ENCODE assay signal across 18 cellular contexts in genomic region chr21:33552093-33552998, GRCh38. TPM values are rescaled to one million over a fixed set of nuclear protein-coding genes. Genes with fewer than 3 reads are reported as not detected.
A peak's percentile ranks its signal among the peaks of the same experiment; 100 is the strongest.
DNase-seq lines count a peak whose midpoint lies in the region; ATAC-seq and TF ChIP-seq lines count a peak whose summit lies in the region.
"Had no signal": no experiment of that assay in that cellular context is flagged by ENCODE, and none has a peak within 500 bp of the region (broad histone marks: within the 10 kb centered on the region; RNA-seq: fewer than 3 reads in every experiment).

No MANE protein-coding gene starts in this region.

- H3K9me3 ChIP-seq in heart left ventricle (no peaks in the 10 kb centered on the region), right atrium auricular region (no peaks in the 10 kb centered on the region)

- WGBS in heart left ventricle, 4 donors: 96 to 98% (median 98%) methylated on average over 20 to 24 of the region's 24 CpGs

- H3K27me3 ChIP-seq in heart left ventricle (no peaks in the 10 kb centered on the region), right atrium auricular region (no peaks in the 10 kb centered on the region)
- H3K27me3 ChIP-seq: cardiac muscle cell had no signal

- no peak for TF ChIP-seq POLR2A in heart left ventricle (IDR thresholded peaks at IDR 0.05)

- intact Hi-C loops in heart left ventricle (cut with DNase I): no loop called here

- peaks cover 41 to 56% of the 10 kb centered on the region in 2 donors for H3K36me3 Mint-ChIP-seq in stimulated activated naive B cell treated with anti-CD40 and anti-IgM and Interleukin-4, amounts not matched to agents 10 μg/mL and 1 μg/mL and 100 μg/mL, for 72 hours

- H3K9me3 Mint-ChIP-seq in stimulated activated naive B cell treated with anti-CD40 and anti-IgM and Interleukin-4, amounts not matched to agents 10 μg/mL and 1 μg/mL and 100 μg/mL, for 72 hours: no peaks in the 10 kb centered on the region
- H3K9me3 Mint-ChIP-seq: activated naive CD8-positive, alpha-beta T cell treated with anti-CD3 and anti-CD28 coated beads, Interleukin-2, amount 10 ng/mL, durations not matched to agents 7 days and 5 days; endodermal cell had no signal

- H3K27ac Mint-ChIP-seq in stimulated activated naive B cell treated with anti-CD40 and anti-IgM and Interleukin-4, amounts not matched to agents 10 μg/mL and 1 μg/mL and 100 μg/mL, for 72 hours: peak overlapping the region; percentile 17
- H3K27ac Mint-ChIP-seq: activated naive CD8-positive, alpha-beta T cell treated with anti-CD3 and anti-CD28 coated beads, Interleukin-2, amount 10 ng/mL, durations not matched to agents 7 days and 5 days; endodermal cell had no signal

- no peak overlapping the region for H3K4me3 Mint-ChIP-seq in stimulated activated naive B cell treated with anti-CD40 and anti-IgM and Interleukin-4, amounts not matched to agents 10 μg/mL and 1 μg/mL and 100 μg/mL, for 72 hours
- H3K4me3 Mint-ChIP-seq: activated naive CD8-positive, alpha-beta T cell treated with anti-CD3 and anti-CD28 coated beads, Interleukin-2, amount 10 ng/mL, durations not matched to agents 7 days and 5 days; endodermal cell had no signal

- H3K36me3 ChIP-seq in heart left ventricle (peaks cover 0 to 100% (median 99%) of the 10 kb centered on the region in 9 donors), right atrium auricular region (peaks cover 88% of the 10 kb centered on the region)

- no peaks in the 10 kb centered on the region for H3K27me3 Mint-ChIP-seq in stimulated activated naive B cell treated with anti-CD40 and anti-IgM and Interleukin-4, amounts not matched to agents 10 μg/mL and 1 μg/mL and 100 μg/mL, for 72 hours
- H3K27me3 Mint-ChIP-seq: activated naive CD8-positive, alpha-beta T cell treated with anti-CD3 and anti-CD28 coated beads, Interleukin-2, amount 10 ng/mL, durations not matched to agents 7 days and 5 days had no signal

- DNase-seq in heart left ventricle: no peak
- no peak for DNase-seq in right atrium auricular region (ENCODE audit: low spot score)
- no peak for DNase-seq in stimulated activated naive B cell treated with anti-CD40 and anti-IgM and Interleukin-4, amounts not matched to agents 10 μg/mL and 1 μg/mL and 100 μg/mL, for 72 hours
- no peak for DNase-seq in NCI-H524 treated with DMSO at 0.1 percent for 48 hours (lab: John Stamatoyannopoulos, UW)
- no peak for DNase-seq in NCI-H1436 treated with DMSO at 0.1 percent for 48 hours (lab: John Stamatoyannopoulos, UW)
- DNase-seq: activated naive CD8-positive, alpha-beta T cell treated with anti-CD3 and anti-CD28 coated beads, Interleukin-2, amount 10 ng/mL, durations not matched to agents 7 days and 5 days; Calu3; endodermal cell; foreskin melanocyte; GOT3; mammary epithelial cell; NCI-H1105 treated with DMSO at 0.1 percent for 48 hours; NCI-H345; stimulated activated CD4-positive, alpha-beta T cell treated with anti-CD3 and anti-CD28 coated beads, Interleukin-4, amount 100 ng/mL, for 4 hours had no signal

- H3K4me1 ChIP-seq in heart left ventricle (peaks cover 0 to 35% (median 13%) of the 10 kb centered on the region in 12 donors), right atrium auricular region (peaks cover 0 to 19% of the 10 kb centered on the region in 2 donors)

- TF ChIP-seq CTCF in heart left ventricle (IDR thresholded peaks at IDR 0.05) (no peak), right atrium auricular region (IDR thresholded peaks at IDR 0.05) (no peak)

- H3K27ac ChIP-seq in heart left ventricle (no peak overlapping the region), right atrium auricular region (no peak overlapping the region)
- H3K27ac ChIP-seq: cardiac muscle cell had no signal

- peaks cover 24 to 38% of the 10 kb centered on the region in 2 donors for H3K4me1 Mint-ChIP-seq in stimulated activated naive B cell treated with anti-CD40 and anti-IgM and Interleukin-4, amounts not matched to agents 10 μg/mL and 1 μg/mL and 100 μg/mL, for 72 hours

- H3K4me3 ChIP-seq in heart left ventricle (no peak overlapping the region), right atrium auricular region (no peak overlapping the region)
- H3K4me3 ChIP-seq: cardiac muscle cell had no signal

- peak in 3 of 4 donors; percentile 9 to 43 (median 22) for ATAC-seq in heart left ventricle
- peak; percentile 35 for ATAC-seq in esophagus mucosa
- no peak for ATAC-seq in stimulated activated naive B cell treated with anti-CD40 and anti-IgM and Interleukin-4, amounts not matched to agents 10 μg/mL and 1 μg/mL and 100 μg/mL, for 72 hours (replicated peaks)
- no peak for ATAC-seq in HG02623 (IDR thresholded peaks at IDR 0.05; ENCODE audit: unreplicated experiment)

TF ChIP-seq in PFSK-1, 5 proteins besides CTCF, POLR2A, EP300 and RAD21:
- no peak for TF ChIP-seq SIN3A (IDR thresholded peaks at IDR 0.05; ENCODE audit: borderline replicate concordance, insufficient read depth, low read length)
- no peak for TF ChIP-seq TAF1 (IDR thresholded peaks at IDR 0.05; ENCODE audit: borderline replicate concordance, insufficient read depth, low read length)
- peak; percentile 15; the same call in 1 of the 2 replicates for TF ChIP-seq POLR2AphosphoS5 (IDR thresholded peaks at IDR 0.05; ENCODE audit: low read depth, low read length)

RNA-seq across cellular contexts. Expression of gene SON, which starts 9.5 kb away (rescaled TPM):
- total RNA-seq in heart left ventricle (100 to 1,000 TPM in 8 of 9 donors, 10 to 100 TPM in 1; 90.7 to 201 (median 134) TPM), right atrium auricular region (100 to 1,000 TPM; 105 to 189 TPM), esophagus mucosa (129 TPM)
- 10 to 100 TPM; 78.0 to 99.6 TPM for polyA plus RNA-seq in heart left ventricle
- polyA plus RNA-seq in PFSK-1 (2012; ENCODE audit: insufficient read length, low read depth): 70.3 TPM

RNA-seq across cellular contexts. Expression of gene GART, which starts 10.4 kb away (rescaled TPM):
- total RNA-seq in heart left ventricle (10 to 100 TPM; 35.7 to 53.1 (median 40.7) TPM), right atrium auricular region (10 to 100 TPM; 29.7 to 32.5 TPM), esophagus mucosa (61.3 TPM)
- polyA plus RNA-seq in heart left ventricle: 10 to 100 TPM in 1 of 2 donors, 1 to 10 TPM in 1; 9.0 to 48.6 TPM
- 99.1 TPM for polyA plus RNA-seq in PFSK-1 (2012; ENCODE audit: insufficient read length, low read depth)

RNA-seq across cellular contexts. Expression of gene DONSON, which starts 36.1 kb away (rescaled TPM):
- 1 to 10 TPM; 4.0 to 9.3 (median 5.4) TPM for total RNA-seq in heart left ventricle
- 10 to 100 TPM in 1 of 2 donors, 1 to 10 TPM in 1; 5.8 to 18.6 TPM for polyA plus RNA-seq in heart left ventricle
- total RNA-seq in right atrium auricular region: 1 to 10 TPM; 3.3 to 3.5 TPM
- 16.5 TPM for polyA plus RNA-seq in PFSK-1 (2012; ENCODE audit: insufficient read length, low read depth)
- total RNA-seq in esophagus mucosa: 8.2 TPM

Comparison
In these comparisons a context has a peak if more than half of its experiments do, and no peak if none do; other contexts are left out.
1. ATAC-seq: peak in heart left ventricle (3 of 4) and esophagus mucosa (single experiment); none in stimulated activated naive B cell treated with anti-CD40 and anti-IgM and Interleukin-4, amounts not matched to agents 10 μg/mL and 1 μg/mL and 100 μg/mL, for 72 hours (0 of 2) and HG02623 (single experiment).